In the genomic region with DNA sequence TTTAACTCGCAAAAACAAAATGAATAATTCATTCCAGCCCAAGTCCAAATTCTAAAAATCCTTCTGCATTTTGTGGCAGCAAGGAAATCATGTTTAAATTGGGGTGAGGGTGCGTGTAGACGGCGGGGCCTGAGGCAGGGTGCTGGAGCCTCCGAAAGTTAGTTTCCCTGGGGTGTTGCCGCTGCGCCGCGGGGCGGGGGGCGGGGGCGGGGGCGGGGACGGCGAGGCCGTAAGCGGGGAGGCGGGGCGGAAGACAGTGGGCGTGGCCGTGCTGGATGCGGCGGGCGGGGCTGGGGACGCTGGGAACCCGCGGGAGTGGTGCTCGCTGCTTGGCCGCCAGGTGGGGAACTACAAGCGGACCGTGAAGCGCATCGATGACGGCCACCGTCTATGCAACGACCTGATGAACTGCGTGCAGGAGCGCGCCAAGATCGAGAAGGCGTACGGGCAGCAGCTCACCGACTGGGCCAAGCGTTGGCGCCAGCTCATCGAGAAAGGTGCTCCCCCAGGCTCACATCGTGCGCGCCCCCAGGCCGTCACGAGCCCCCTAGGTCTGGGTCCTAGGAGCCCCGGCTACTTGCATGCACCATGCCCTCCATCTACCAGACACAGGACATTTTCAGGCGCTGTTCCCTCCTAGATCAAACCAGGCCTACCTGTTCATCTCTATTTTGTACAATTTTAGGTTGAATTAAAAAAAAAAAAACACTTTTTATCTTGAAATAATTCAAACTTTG, we compare ENCODE assay signal across 8 cellular contexts. TPM values are rescaled to one million over a fixed set of nuclear protein-coding genes. Genes with fewer than 3 reads are reported as not detected.
DNase-seq lines count a peak whose midpoint lies in the region; ATAC-seq and TF ChIP-seq lines count a peak whose summit lies in the region.

No MANE protein-coding gene starts in this region.

- peak; percentile 84 for ATAC-seq in HG02763 (IDR thresholded peaks at IDR 0.05; ENCODE audit: unreplicated experiment)

- TF ChIP-seq POLR2A in thyroid gland (IDR thresholded peaks at IDR 0.05), result no peak

- H3K4me1 Mint-ChIP-seq in activated naive CD8-positive, alpha-beta T cell (ENCODE audit: low read depth), result peaks cover 9% of the 10 kb centered on the region

- H3K4me3 ChIP-seq in cardiac muscle cell (peak overlapping the region; percentile 11), parathyroid adenoma (ENCODE audit: low read depth, low read length) (no peak overlapping the region), thyroid gland (replicated peaks in 1 of 3) (peak overlapping the region in 1 of 3 donors; percentile 1)

- H3K27me3 ChIP-seq in cardiac muscle cell, result no peaks in the 10 kb centered on the region
- no peaks in the 10 kb centered on the region for H3K27me3 ChIP-seq in parathyroid adenoma (ENCODE audit: control insufficient read depth, insufficient read depth, low read length)
- H3K27me3 ChIP-seq in thyroid gland, result no peaks in the 10 kb centered on the region

- CTCF ChIA-PET in GM10248 (lab: Yijun Ruan, JAX), result interaction anchor here (0.8 to 3.5 kb wide), 10 partner anchors 14 to 613 kb away, joined by 3 to 23 read pairs (median 4); a partner anchor contains a TSS

- WGBS in thyroid gland, 2 donors, result 7 to 21% methylated on average over 8 to 33 of the region's 53 CpGs

- peak overlapping the region; percentile 57 for H2AFZ ChIP-seq in parathyroid adenoma

- no peaks in the 10 kb centered on the region for H3K36me3 Mint-ChIP-seq in activated naive CD8-positive, alpha-beta T cell

- H3K4me3 Mint-ChIP-seq in activated naive CD8-positive, alpha-beta T cell, result peak overlapping the region; percentile 20

- H3K9me3 Mint-ChIP-seq in activated naive CD8-positive, alpha-beta T cell (ENCODE audit: low read depth), result no peaks in the 10 kb centered on the region

- H3K9me3 ChIP-seq in cardiac muscle cell (ENCODE audit: low read depth) (no peaks in the 10 kb centered on the region), parathyroid adenoma (ENCODE audit: control insufficient read depth, low read length) (no peaks in the 10 kb centered on the region), thyroid gland (no peaks in the 10 kb centered on the region)

- H3K27me3 Mint-ChIP-seq in activated naive CD8-positive, alpha-beta T cell, result no peaks in the 10 kb centered on the region

- intact Hi-C loops in thyroid gland (cut with DNase I), result loop anchor here (5.0 kb wide), 1 partner anchor 80 kb away; no protein-coding TSS in a partner anchor

- TF ChIP-seq CTCF in GM10248 (IDR thresholded peaks at IDR 0.05; ENCODE audit: control extremely low read depth, extremely low read depth, low read depth, missing control alignments) (peak; percentile 78), cardiac muscle cell (IDR thresholded peaks at IDR 0.05; ENCODE audit: low read depth, low read length) (peak; percentile 59), parathyroid adenoma (IDR thresholded peaks at IDR 0.05) (peak; percentile 36), thyroid gland (IDR thresholded peaks at IDR 0.05) (peak; percentile 33 to 87 (median 68))

- H3K4me1 ChIP-seq in cardiac muscle cell (ENCODE audit: low read depth) (peaks cover 17% of the 10 kb centered on the region), parathyroid adenoma (peaks cover 2% of the 10 kb centered on the region), thyroid gland (peaks cover 15 to 22% of the 10 kb centered on the region in 2 donors)

- H3K36me3 ChIP-seq in cardiac muscle cell, result no peaks in the 10 kb centered on the region
- H3K36me3 ChIP-seq in parathyroid adenoma (ENCODE audit: control insufficient read depth, insufficient read depth, low read length), result no peaks in the 10 kb centered on the region
- no peaks in the 10 kb centered on the region for H3K36me3 ChIP-seq in thyroid gland

- POLR2A ChIA-PET in GM10248 (lab: Yijun Ruan, JAX), result no interaction called here

- H3K79me2 ChIP-seq in parathyroid adenoma, result no peaks in the 10 kb centered on the region

- H3K9ac ChIP-seq in parathyroid adenoma, result no peak overlapping the region

- DNase-seq in GM10248 (ENCODE audit: extremely low spot score) (peak; percentile 98), NCI-H1417 (lab: John Stamatoyannopoulos, UW) (peak; percentile 69 to 89 (median 87)), SKM-1 (lab: John Stamatoyannopoulos, UW; ENCODE audit: unreplicated experiment) (peak; percentile 83), cardiac muscle cell (ENCODE audit: low read depth in 1 of 2, low spot score in 1 of 2) (peak; percentile 95 to 96), thyroid gland (peak; percentile 95 to 97)

- H3K4me2 ChIP-seq in parathyroid adenoma (ENCODE audit: low read length), result peak overlapping the region; percentile 44

- H3K27ac Mint-ChIP-seq in activated naive CD8-positive, alpha-beta T cell, result no peak overlapping the region

- H3K27ac ChIP-seq in cardiac muscle cell, result no peak overlapping the region
- H3K27ac ChIP-seq in parathyroid adenoma, result no peak overlapping the region
- H3K27ac ChIP-seq in thyroid gland, result peak overlapping the region in 1 of 3 donors; percentile 0

RNA-seq across cellular contexts. Expression of a gene that starts 29.0 kb away (rescaled TPM):
- total RNA-seq in cardiac muscle cell (0.42 and 1.1 TPM in 2 replicates), thyroid gland (not detected)
- 0.96 TPM in 1 of 2 replicates, not detected in the other for polyA plus RNA-seq in cardiac muscle cell
